ENCODE assay signal across 8 cellular contexts in genomic region chr21:45972716-45973474, GRCh38. TPM values are rescaled to one million over a fixed set of nuclear protein-coding genes. Genes with fewer than 3 reads are reported as not detected.
DNase-seq lines count a peak whose midpoint lies in the region; ATAC-seq, FAIRE-seq and TF ChIP-seq lines count a peak whose summit lies in the region.

No MANE protein-coding gene starts in this region.

- peaks cover 5 to 7% of the 10 kb centered on the region in 2 experiments; a peak in 3 of 4 replicates for H3K27me3 ChIP-seq in GM12878 (replicated peaks in 1 of 2; ENCODE audit: control insufficient read depth in 2 of 2, insufficient read depth in 2 of 2, low read length in 1 of 2)
- H3K27me3 ChIP-seq in subcutaneous abdominal adipose tissue (ENCODE audit: control insufficient read depth in 5 of 5, insufficient read depth in 4 of 5, low read length in 5 of 5), result peaks cover 0 to 9% (median 3%) of the 10 kb centered on the region in 5 donors

- peak overlapping the region; percentile 10; the same call in 1 of the 2 replicates for H2AFZ ChIP-seq in GM12878 (ENCODE audit: control insufficient read depth, low read depth, low read length)

- H3K27ac ChIP-seq in GM12878 (ENCODE audit: control insufficient read depth, insufficient read depth), result no peak overlapping the region
- H3K27ac ChIP-seq in subcutaneous abdominal adipose tissue (ENCODE audit: low read depth, low read length), result peak overlapping the region; percentile 76

- H3K9me3 ChIP-seq in GM12878 (replicated peaks; ENCODE audit: control insufficient read depth, insufficient read depth, low read length), result no peaks in the 10 kb centered on the region
- no peaks in the 10 kb centered on the region for H3K9me3 ChIP-seq in subcutaneous abdominal adipose tissue (ENCODE audit: control insufficient read depth in 5 of 5, low read length in 5 of 5)

- peak overlapping the region; percentile 71; the same call in 1 of the 2 replicates for H3K4me3 ChIP-seq in GM12878
- peak overlapping the region in 4 of 5 donors; percentile 61 to 76 (median 66) for H3K4me3 ChIP-seq in subcutaneous abdominal adipose tissue (ENCODE audit: low read depth in 1 of 5, low read length in 5 of 5)

- H4K20me1 ChIP-seq in GM12878 (ENCODE audit: control insufficient read depth, insufficient read depth), result no peaks in the 10 kb centered on the region

- TF ChIP-seq CTCF in GM12878 (IDR thresholded peaks at IDR 0.05 in 2 of 3, conservative IDR thresholded peaks at IDR 0.05 in 1 of 3; ENCODE audit: control insufficient read depth in 2 of 3, extremely low read depth in 1 of 3, insufficient read depth in 1 of 3, low read depth in 3 of 3, low read length in 3 of 3), result no peak

- no peak for TF ChIP-seq POLR2A in GM12878 (IDR thresholded peaks at IDR 0.05; ENCODE audit: low read depth, low read length)

- peak; percentile 66 for DNase-seq in AG08395 (ENCODE audit: low spot score)
- DNase-seq in HT1080 (ENCODE audit: low read depth), result peak; percentile 44
- DNase-seq in GM12878 (ENCODE audit: low read depth, low spot score), result no peak
- peak; percentile 52 for DNase-seq in left lobe of liver (ENCODE audit: low spot score)
- DNase-seq in T-helper 2 cell, result no peak

- SMC1A ChIA-PET in GM12878 (lab: Charles Lee; ENCODE audit: uncharacterized antibody, unreplicated experiment), result interaction anchor here (1.0 kb wide), 1 partner anchor 171 kb away, joined by 6 read pairs; no protein-coding TSS in a partner anchor

- H3K9ac ChIP-seq in GM12878 (ENCODE audit: control insufficient read depth, insufficient read depth, low read length), result peak overlapping the region; percentile 20; the same call in 1 of the 2 replicates
- peak overlapping the region; percentile 26 to 82 (median 74) for H3K9ac ChIP-seq in subcutaneous abdominal adipose tissue (ENCODE audit: low read length in 5 of 5)

- WGBS in GM12878 (ENCODE audit: insufficient coverage, insufficient replicate concordance, low lambda C conversion rate, missing lambda C conversion rate), result 3% methylated on average over 52 of the region's 58 CpGs

- peak overlapping the region; percentile 95 for H3K4me2 ChIP-seq in GM12878 (ENCODE audit: control insufficient read depth, insufficient read depth)

- ATAC-seq in GM12878, result peak; percentile 24
- peak; percentile 3 for ATAC-seq in left lobe of liver
- no peak for ATAC-seq in GM19452 (IDR thresholded peaks at IDR 0.05; ENCODE audit: unreplicated experiment)
- no peak for ATAC-seq in GM19324 (IDR thresholded peaks at IDR 0.05; ENCODE audit: low FRiP score, unreplicated experiment)

- H3K79me2 ChIP-seq in GM12878 (ENCODE audit: control insufficient read depth, insufficient read depth, low read length), result no peaks in the 10 kb centered on the region

- BruUV-seq in GM12878 (replicated peaks; lab: Mats Ljungman, UMichigan), result no TSS peak

- H3K4me1 ChIP-seq in GM12878 (ENCODE audit: control insufficient read depth, insufficient read depth, low read length), result peaks cover 8% of the 10 kb centered on the region
- H3K4me1 ChIP-seq in subcutaneous abdominal adipose tissue (ENCODE audit: control insufficient read depth in 5 of 5, insufficient read depth in 5 of 5, low read length in 5 of 5), result peaks cover 5 to 53% (median 51%) of the 10 kb centered on the region in 5 donors

- CTCF ChIA-PET in GM12878 (lab: Yijun Ruan, JAX), result interaction anchor here (0.6 to 3.4 kb wide), 3 partner anchors 10 to 1112 kb away, joined by 3 to 19 read pairs (median 4); no protein-coding TSS in a partner anchor

- RAD21 ChIA-PET in GM12878 (lab: Charles Lee; ENCODE audit: unreplicated experiment), result interaction anchor here (1.0 to 1.3 kb wide), 2 partner anchors 168 to 170 kb away, joined by 3 to 7 read pairs; no protein-coding TSS in a partner anchor

- no peak for TF ChIP-seq EP300 in GM12878 (IDR thresholded peaks at IDR 0.05; ENCODE audit: borderline replicate concordance in 1 of 2, control insufficient read depth in 1 of 2, low read depth in 2 of 2, low read length in 2 of 2)

- no peak for TF ChIP-seq RAD21 in GM12878 (IDR thresholded peaks at IDR 0.05; ENCODE audit: insufficient read depth, low read depth, low read length)

- POLR2A ChIA-PET in GM12878 (lab: Charles Lee), result interaction anchor here (2.3 kb wide), 1 partner anchor 171 kb away, joined by 5 read pairs; no protein-coding TSS in a partner anchor

- FAIRE-seq in GM12878 (lab: Jason Lieb, UNC), result no peak

- H3K36me3 ChIP-seq in GM12878 (ENCODE audit: control insufficient read depth in 2 of 2, insufficient read depth in 2 of 2, low read length in 1 of 2) (no peaks in the 10 kb centered on the region), subcutaneous abdominal adipose tissue (ENCODE audit: control insufficient read depth in 5 of 5, insufficient read depth in 5 of 5, low read length in 5 of 5) (no peaks in the 10 kb centered on the region)

- in situ Hi-C loops in GM12878 (cut with MboI), result no loop called here

- intact Hi-C loops in GM12878 (cut with micrococcal nuclease; ENCODE audit: unreplicated experiment), result loop anchor here (5.0 kb wide), 1 partner anchor 169 kb away; no protein-coding TSS in a partner anchor

TF ChIP-seq in GM12878, 131 proteins besides CTCF, POLR2A, EP300 and RAD21 (continues in another document):
- TF ChIP-seq PBX3 (IDR thresholded peaks at IDR 0.05; ENCODE audit: insufficient replicate concordance, low read depth, low read length), result no peak
- no peak for TF ChIP-seq HDGF (IDR thresholded peaks at IDR 0.05)
- TF ChIP-seq LARP7 (IDR thresholded peaks at IDR 0.05), result 0 out of 2 replicates have a peak, but pooled peaks have one; percentile 28
- TF ChIP-seq MLLT1 (IDR thresholded peaks at IDR 0.05), result no peak
- no peak for TF ChIP-seq MTA3 (IDR thresholded peaks at IDR 0.05; ENCODE audit: borderline replicate concordance, low read length)
- no peak for TF ChIP-seq ZNF622 (IDR thresholded peaks at IDR 0.05)
- TF ChIP-seq HCFC1 (IDR thresholded peaks at IDR 0.05; ENCODE audit: low read length), result no peak
- no peak for TF ChIP-seq IRF5 (IDR thresholded peaks at IDR 0.05; ENCODE audit: borderline replicate concordance)
- peak in 1 of 2 experiments; percentile 6; a peak in 1 of 4 replicates for TF ChIP-seq BHLHE40 (IDR thresholded peaks at IDR 0.05; ENCODE audit: borderline replicate concordance in 1 of 2, low read depth in 2 of 2, low read length in 1 of 2)
- no peak for TF ChIP-seq ETV6 (conservative IDR thresholded peaks at IDR 0.05 in 1 of 2, IDR thresholded peaks at IDR 0.05 in 1 of 2; ENCODE audit: borderline replicate concordance in 1 of 2, low read depth in 1 of 2)
- TF ChIP-seq SMC3 (IDR thresholded peaks at IDR 0.05; ENCODE audit: borderline replicate concordance, low read length), result no peak

RNA-seq across cellular contexts. Expression of gene COL6A1, which starts 8.7 kb away (rescaled TPM):
- total RNA-seq in HT1080 (2014; rRNA removed; shearing (Covaris generic)), result 85.1 and 95.1 TPM in 2 replicates
- polyA plus RNA-seq in HT1080 (2015; cell fraction: cytosol; rRNA removed), result 70.2 and 70.7 TPM in 2 replicates
- 338 and 369 TPM in 2 replicates for polyA plus RNA-seq in HT1080 (2015; cell fraction: nucleus; rRNA removed)
- 0.47 and 0.56 TPM in 2 replicates for total RNA-seq in GM12878 (2013; cell fraction: nucleolus; rRNA removed)
- total RNA-seq in GM12878 (2014; rRNA removed) (not detected in 2 replicates), GM12878 (2014; rRNA removed; fragmentation: Illumina TruSeq; extraction: Trizol) (not detected in 2 replicates), GM12878 (2021) (1.1 and 1.3 TPM in 2 replicates), left lobe of liver (48.0 TPM)
- polyA plus RNA-seq in GM12878 (2011; ENCODE audit: low read depth), result not detected
- polyA plus RNA-seq in GM12878 (2011; rRNA removed) (not detected in 2 replicates), GM12878 (2014; fragmentation: Illumina TruSeq; extraction: Trizol) (not detected in 2 replicates), GM12878 (2014; fragmentation: Nextera tagmentation; extraction: Ambion mirVana) (not detected), GM12878 (2014; rRNA removed) (not detected in 2 replicates), GM12878 (2016; fragmentation: Nextera tagmentation; extraction: Ambion mirVana) (under 1 TPM; 0.12 to 0.20 TPM)
- polyA plus RNA-seq in GM12878 (2011; cell fraction: cytosol; rRNA removed), result 0.09 and 0.17 TPM in 2 replicates
- 0.99 and 1.0 TPM in 2 replicates for polyA plus RNA-seq in GM12878 (2011; cell fraction: nucleus; rRNA removed)
- 0.38 and 0.58 TPM in 2 replicates for polyA plus RNA-seq in GM12878 (2012)
- polyA minus RNA-seq in GM12878 (2011; rRNA and poly(A)+ RNA removed), result not detected in 2 replicates
- not detected in 2 replicates for polyA minus RNA-seq in GM12878 (2011; cell fraction: cytosol; rRNA and poly(A)+ RNA removed)
- polyA minus RNA-seq in GM12878 (2011; cell fraction: nucleus; rRNA and poly(A)+ RNA removed), result 0.19 and 0.36 TPM in 2 replicates

Comparison
In these comparisons a context has a peak if more than half of its experiments do, and no peak if none do; other contexts are left out.
1. DNase-seq: peak in AG08395 (single experiment), HT1080 (single experiment) and left lobe of liver (single experiment); none in GM12878 (single experiment) and T-helper 2 cell (0 of 5).
2. ATAC-seq: peak in GM12878 (single experiment) and left lobe of liver (single experiment); none in GM19452 (single experiment) and GM19324 (single experiment).
3. RNA of gene COL6A1, which starts 8.7 kb away (total RNA-seq): 85.1 to 95.1 TPM in HT1080 and 48.0 TPM in left lobe of liver (single experiment); 0.47 to 1.3 TPM in GM12878; every median in the first group is over 10 times any median in the second.